1 cellular context compared by ENCODE assay signal in genomic region chr16:86680661-86681439, GRCh38.
TF ChIP-seq lines count a peak whose summit lies in the region.

No MANE protein-coding gene starts in this region.

TF ChIP-seq in H1, 55 proteins besides CTCF, POLR2A, EP300 and RAD21 (continued from another document):
- TF ChIP-seq TAF7 (optimal IDR thresholded peaks at IDR 0.05; ENCODE audit: borderline replicate concordance, low read depth, low read length): no peak
- TF ChIP-seq E2F6 (IDR thresholded peaks at IDR 0.05): no peak
- TF ChIP-seq NANOG (IDR thresholded peaks at IDR 0.05; ENCODE audit: insufficient read depth, low read depth, low read length, poor library complexity, severe bottlenecking): no peak
- no peak for TF ChIP-seq TAF1 (IDR thresholded peaks at IDR 0.05; ENCODE audit: low read depth, low read length)
- no peak for TF ChIP-seq KDM4A (IDR thresholded peaks at IDR 0.05; ENCODE audit: low read depth, low read length, severe bottlenecking)
